In genomic region chrX:7198499-7198898, GRCh38 we compare ENCODE assay signal across 20 cellular contexts. TPM values are rescaled to one million over a fixed set of nuclear protein-coding genes. Genes with fewer than 3 reads are reported as not detected.
DNase-seq lines count a peak whose midpoint lies in the region; ATAC-seq, FAIRE-seq and TF ChIP-seq lines count a peak whose summit lies in the region.
"Had no signal": no experiment of that assay in that cellular context is flagged by ENCODE, and none has a peak within 500 bp of the region (broad histone marks: within the 10 kb centered on the region; RNA-seq: fewer than 3 reads in every experiment).

No MANE protein-coding gene starts in this region.

- H3K27me3 ChIP-seq in astrocyte (ENCODE audit: insufficient read depth, low read length) (no peaks in the 10 kb centered on the region), neuronal stem cell (ENCODE audit: control insufficient read depth in 3 of 3, insufficient read depth in 3 of 3, low read depth in 1 of 3, low read length in 3 of 3) (no peaks in the 10 kb centered on the region)

- H4K8ac ChIP-seq in neuronal stem cell (ENCODE audit: low read depth, low read length): no peak overlapping the region

- POLR2A ChIA-PET in activated CD8-positive, alpha-beta T cell treated with anti-CD3 and anti-CD28 coated beads for 36 hours (lab: Charles Lee): no interaction called here

- H3K4me1 ChIP-seq in astrocyte (ENCODE audit: insufficient read depth, low read length) (no peaks in the 10 kb centered on the region), neuronal stem cell (ENCODE audit: control insufficient read depth in 2 of 2, insufficient read depth in 1 of 2, low read depth in 1 of 2, low read length in 2 of 2) (no peaks in the 10 kb centered on the region)

- no peaks in the 10 kb centered on the region for H4K20me1 ChIP-seq in astrocyte (ENCODE audit: insufficient read depth, low read length)

- H3K9ac ChIP-seq in astrocyte (ENCODE audit: low read length) (no peak overlapping the region), neuronal stem cell (ENCODE audit: low read depth, low read length, poor library complexity) (no peak overlapping the region)

- H3K4me3 ChIP-seq in astrocyte (ENCODE audit: insufficient read depth, low read depth, low read length) (no peak overlapping the region), neuronal stem cell (ENCODE audit: low read length in 2 of 2) (no peak overlapping the region)
- H3K4me3 ChIP-seq: K562 had no signal

- no peak overlapping the region for H3K4me2 ChIP-seq in astrocyte (ENCODE audit: low read length)
- no peak overlapping the region for H3K4me2 ChIP-seq in neuronal stem cell (ENCODE audit: insufficient read depth, low read length, poor library complexity, severe bottlenecking)

- no peak overlapping the region for H2BK120ac ChIP-seq in neuronal stem cell (ENCODE audit: low read depth, low read length)

- whole genome bisulfite sequencing in neuronal stem cell (ENCODE audit: extremely low coverage in 2 of 2, insufficient read length in 2 of 2, insufficient replicate concordance in 1 of 2), 2 donors: no CpG with 5 or more reads among the region's 5 CpGs

- H3K36me3 Mint-ChIP-seq in astrocyte (ENCODE audit: low read depth, unreplicated experiment): no peaks in the 10 kb centered on the region
- H3K36me3 Mint-ChIP-seq in activated CD8-positive, alpha-beta T cell treated with anti-CD3 and anti-CD28 coated beads for 36 hours (ENCODE audit: low read depth): no peaks in the 10 kb centered on the region
- H3K36me3 Mint-ChIP-seq: CD8-positive, alpha-beta T cell had no signal

- peak; percentile 47 for DNase-seq in ELF-1 (ENCODE audit: low read depth, low spot score)
- no peak for DNase-seq in GM19239 (ENCODE audit: insufficient read length, low spot score)
- DNase-seq in astrocyte (ENCODE audit: low read depth): no peak
- no peak for DNase-seq in neuronal stem cell (ENCODE audit: low spot score)
- DNase-seq in cardiac septum (ENCODE audit: low spot score): no peak
- no peak for DNase-seq in activated CD8-positive, alpha-beta T cell treated with anti-CD3 and anti-CD28 coated beads for 36 hours
- DNase-seq in dedifferentiated amniotic fluid mesenchymal stem cell (ENCODE audit: extremely low spot score): no peak
- no peak for DNase-seq in activated effector memory CD4-positive, alpha-beta T cell treated with anti-CD3 and anti-CD28 coated beads, Interleukin-2, amount 50 U/mL, for 16 hours
- DNase-seq: CD8-positive, alpha-beta T cell; COR-L47; DMS153; DMS79 treated with DMSO at 0.1 percent for 48 hours; EL; GDM1; HCEC 1CT; HFFc6 had no signal

- no peaks in the 10 kb centered on the region for H3K79me1 ChIP-seq in neuronal stem cell (ENCODE audit: low read depth, low read length)

- H3K4me1 Mint-ChIP-seq in astrocyte (ENCODE audit: low read depth, unreplicated experiment): no peaks in the 10 kb centered on the region
- no peaks in the 10 kb centered on the region for H3K4me1 Mint-ChIP-seq in activated CD8-positive, alpha-beta T cell treated with anti-CD3 and anti-CD28 coated beads for 36 hours (ENCODE audit: low read depth)

- FAIRE-seq in GM19239 (lab: Jason Lieb, UNC): peak; percentile 76
- FAIRE-seq in astrocyte (lab: Jason Lieb, UNC): peak; percentile 37
- FAIRE-seq: D721Med, K562 had no signal

- H3K27me3 Mint-ChIP-seq in astrocyte (ENCODE audit: low read depth, unreplicated experiment): no peaks in the 10 kb centered on the region
- H3K27me3 Mint-ChIP-seq in activated CD8-positive, alpha-beta T cell treated with anti-CD3 and anti-CD28 coated beads for 36 hours: no peaks in the 10 kb centered on the region

- H2BK12ac ChIP-seq in neuronal stem cell (ENCODE audit: low read length): no peak overlapping the region

- no peak overlapping the region for H3K18ac ChIP-seq in neuronal stem cell (ENCODE audit: low read length)

- intact Hi-C loops in cardiac septum (cut with DNase I): no loop called here
- intact Hi-C loops in activated CD8-positive, alpha-beta T cell treated with anti-CD3 and anti-CD28 coated beads for 36 hours (cut with micrococcal nuclease): no loop called here

- no peak overlapping the region for H4K91ac ChIP-seq in neuronal stem cell (ENCODE audit: low read depth, low read length, poor library complexity)

- no peak overlapping the region for H2AK5ac ChIP-seq in neuronal stem cell (ENCODE audit: low read depth, low read length)

- no peak overlapping the region for H3K23ac ChIP-seq in neuronal stem cell (ENCODE audit: low read depth, low read length, poor library complexity)

- H3K4me3 Mint-ChIP-seq in astrocyte (ENCODE audit: unreplicated experiment): no peak overlapping the region
- no peak overlapping the region for H3K4me3 Mint-ChIP-seq in activated CD8-positive, alpha-beta T cell treated with anti-CD3 and anti-CD28 coated beads for 36 hours
- H3K4me3 Mint-ChIP-seq: CD14-positive monocyte; CD8-positive, alpha-beta T cell; HFFc6 had no signal

- H3K36me3 ChIP-seq in astrocyte (ENCODE audit: insufficient read depth, low read length) (no peaks in the 10 kb centered on the region), neuronal stem cell (replicated peaks in 1 of 2; ENCODE audit: control insufficient read depth in 2 of 2, insufficient read depth in 2 of 2, low read length in 2 of 2) (no peaks in the 10 kb centered on the region)

- H3K9me3 ChIP-seq in astrocyte (ENCODE audit: insufficient read depth, low read depth, low read length) (no peaks in the 10 kb centered on the region), neuronal stem cell (replicated peaks in 1 of 2; ENCODE audit: control insufficient read depth in 2 of 2, insufficient read depth in 1 of 2, low read depth in 1 of 2, low read length in 2 of 2) (no peaks in the 10 kb centered on the region)

- H3K9me3 Mint-ChIP-seq in astrocyte (ENCODE audit: unreplicated experiment): no peaks in the 10 kb centered on the region
- no peaks in the 10 kb centered on the region for H3K9me3 Mint-ChIP-seq in activated CD8-positive, alpha-beta T cell treated with anti-CD3 and anti-CD28 coated beads for 36 hours
- H3K9me3 Mint-ChIP-seq: CD8-positive, alpha-beta T cell; HFFc6 had no signal

- no peak overlapping the region for H3K27ac Mint-ChIP-seq in astrocyte (ENCODE audit: unreplicated experiment)
- H3K27ac Mint-ChIP-seq in activated CD8-positive, alpha-beta T cell treated with anti-CD3 and anti-CD28 coated beads for 36 hours: no peak overlapping the region
- H3K27ac Mint-ChIP-seq: CD14-positive monocyte; CD8-positive, alpha-beta T cell; HFFc6 had no signal

- no peak for ATAC-seq in activated CD8-positive, alpha-beta T cell treated with anti-CD3 and anti-CD28 coated beads for 36 hours
- ATAC-seq: CD8-positive, alpha-beta T cell; K562 had no signal

- CTCF ChIA-PET in activated CD8-positive, alpha-beta T cell treated with anti-CD3 and anti-CD28 coated beads for 36 hours (lab: Charles Lee): no interaction called here

- H2BK5ac ChIP-seq in neuronal stem cell (ENCODE audit: low read length): no peak overlapping the region

- no peak for TF ChIP-seq CTCF in astrocyte (IDR thresholded peaks at IDR 0.05; ENCODE audit: insufficient read depth, low read depth, low read length)
- no peak for TF ChIP-seq CTCF in activated CD8-positive, alpha-beta T cell treated with anti-CD3 and anti-CD28 coated beads for 36 hours (IDR thresholded peaks at IDR 0.05)

- H3K27ac ChIP-seq in astrocyte (ENCODE audit: low read depth, low read length) (no peak overlapping the region), neuronal stem cell (replicated peaks; ENCODE audit: low read length) (no peak overlapping the region)
- H3K27ac ChIP-seq: 22Rv1 had no signal

- no peaks in the 10 kb centered on the region for H3K79me2 ChIP-seq in astrocyte (ENCODE audit: insufficient read depth, low read length)

- H2AFZ ChIP-seq in astrocyte (ENCODE audit: low read depth, low read length) (no peak overlapping the region), neuronal stem cell (ENCODE audit: low read length) (peak overlapping the region; percentile 15)

- no peak overlapping the region for H3K4ac ChIP-seq in neuronal stem cell (ENCODE audit: low read length)

- H3K14ac ChIP-seq in neuronal stem cell (ENCODE audit: low read length): no peak overlapping the region

- no peak overlapping the region for H2BK15ac ChIP-seq in neuronal stem cell (ENCODE audit: low read length)

RNA-seq across cellular contexts. Expression of gene PUDP, which starts 50.5 kb away (rescaled TPM):
- total RNA-seq in astrocyte: 18.4 and 21.8 TPM in 2 replicates
- polyA plus RNA-seq in neuronal stem cell (2013, experiment 1 of 2): 27.8 TPM
- 26.9 TPM for polyA plus RNA-seq in neuronal stem cell (2013, experiment 2 of 2)
- total RNA-seq in cardiac septum: 33.2 TPM
- total RNA-seq in activated CD8-positive, alpha-beta T cell treated with anti-CD3 and anti-CD28 coated beads for 36 hours: 10 to 100 TPM; 16.6 to 18.4 TPM

RNA-seq across cellular contexts. Expression of gene STS, which starts 51.0 kb away (rescaled TPM):
- total RNA-seq in astrocyte (3.9 and 4.6 TPM in 2 replicates), cardiac septum (8.2 TPM)
- polyA plus RNA-seq in neuronal stem cell (2013, experiment 1 of 2): 0.43 TPM
- 0.46 TPM for polyA plus RNA-seq in neuronal stem cell (2013, experiment 2 of 2)
- under 1 TPM; 0.50 to 0.72 TPM for total RNA-seq in activated CD8-positive, alpha-beta T cell treated with anti-CD3 and anti-CD28 coated beads for 36 hours
